ENCODE assay signal across 9 cellular contexts in genomic region chr7:1403844-1404404, GRCh38. TPM values are rescaled to one million over a fixed set of nuclear protein-coding genes. Genes with fewer than 3 reads are reported as not detected.
DNase-seq lines count a peak whose midpoint lies in the region; ATAC-seq, FAIRE-seq and TF ChIP-seq lines count a peak whose summit lies in the region.
"Had no signal": no experiment of that assay in that cellular context is flagged by ENCODE, and none has a peak within 500 bp of the region (broad histone marks: within the 10 kb centered on the region; RNA-seq: fewer than 3 reads in every experiment).

No MANE protein-coding gene starts in this region.

- H3K27me3 ChIP-seq in small intestine (ENCODE audit: control insufficient read depth in 2 of 2, insufficient read depth in 2 of 2, low read length in 2 of 2): peaks cover 3 to 28% of the 10 kb centered on the region in 2 donors

- H3K27ac Mint-ChIP-seq in activated CD8-positive, alpha-beta T cell treated with anti-CD3 and anti-CD28 coated beads for 36 hours: no peak overlapping the region

- peak; percentile 63 for TF ChIP-seq CTCF in choroid plexus epithelial cell (conservative IDR thresholded peaks at IDR 0.05; ENCODE audit: low read depth, low read length)
- no peak for TF ChIP-seq CTCF in activated CD8-positive, alpha-beta T cell treated with anti-CD3 and anti-CD28 coated beads for 36 hours (IDR thresholded peaks at IDR 0.05)

- no peak overlapping the region for H3K27ac ChIP-seq in small intestine (ENCODE audit: low read depth in 1 of 2, low read length in 1 of 2)

- 6 to 12% (median 6%) methylated on average over 25 to 28 of the region's 28 CpGs for WGBS in small intestine, 3 donors

- intact Hi-C loops in activated CD8-positive, alpha-beta T cell treated with anti-CD3 and anti-CD28 coated beads for 36 hours (cut with micrococcal nuclease): no loop called here

- CTCF ChIA-PET in activated CD8-positive, alpha-beta T cell treated with anti-CD3 and anti-CD28 coated beads for 36 hours (lab: Charles Lee): interaction anchor here (0.8 to 2.0 kb wide), 4 partner anchors 9 to 28 kb away, joined by 3 to 10 read pairs (median 5); no protein-coding TSS in a partner anchor

- H3K4me3 Mint-ChIP-seq in activated CD8-positive, alpha-beta T cell treated with anti-CD3 and anti-CD28 coated beads for 36 hours: no peak overlapping the region

- H3K36me3 ChIP-seq in small intestine (ENCODE audit: control insufficient read depth in 2 of 2, insufficient read depth in 2 of 2, low read length in 2 of 2): no peaks in the 10 kb centered on the region

- H3K9me3 Mint-ChIP-seq in activated CD8-positive, alpha-beta T cell treated with anti-CD3 and anti-CD28 coated beads for 36 hours: peaks cover 1% of the 10 kb centered on the region

- peaks cover 45% of the 10 kb centered on the region for H3K27me3 Mint-ChIP-seq in activated CD8-positive, alpha-beta T cell treated with anti-CD3 and anti-CD28 coated beads for 36 hours

- DNase-seq in H4 (ENCODE audit: low spot score) (peak; percentile 95), NCI-H1694 treated with DMSO at 0.1 percent for 48 hours (lab: John Stamatoyannopoulos, UW) (peak; percentile 29), choroid plexus epithelial cell (ENCODE audit: low read depth) (peak; percentile 83), nucleus accumbens (lab: John Stamatoyannopoulos, UW) (peak in 29 of 56 donors; percentile 6 to 73 (median 25)), small intestine (no peak), AML-193 (lab: John Stamatoyannopoulos, UW) (no peak)
- no peak for DNase-seq in activated CD4-positive, alpha-beta T cell treated with anti-CD3 and anti-CD28 coated beads, Interleukin-2, amount 50 U/mL, for 1 hour
- no peak for DNase-seq in activated CD8-positive, alpha-beta T cell treated with anti-CD3 and anti-CD28 coated beads for 36 hours

- H3K4me1 ChIP-seq in small intestine (ENCODE audit: control insufficient read depth in 2 of 2, insufficient read depth in 1 of 2, low read depth in 1 of 2, low read length in 1 of 2): no peaks in the 10 kb centered on the region

- FAIRE-seq in small intestine (lab: Jason Lieb, UNC): no peak
- FAIRE-seq: HepG2 had no signal

- POLR2A ChIA-PET in activated CD8-positive, alpha-beta T cell treated with anti-CD3 and anti-CD28 coated beads for 36 hours (lab: Charles Lee): no interaction called here

- no peak overlapping the region for H3K4me3 ChIP-seq in choroid plexus epithelial cell (ENCODE audit: low read depth, low read length)
- no peak overlapping the region for H3K4me3 ChIP-seq in small intestine (ENCODE audit: low read depth in 1 of 2, low read length in 2 of 2)

- H3K9me3 ChIP-seq in small intestine (ENCODE audit: control insufficient read depth, low read depth): no peaks in the 10 kb centered on the region

- no peak for ATAC-seq in activated CD8-positive, alpha-beta T cell treated with anti-CD3 and anti-CD28 coated beads for 36 hours
- ATAC-seq: HepG2 had no signal

- no peaks in the 10 kb centered on the region for H3K36me3 Mint-ChIP-seq in activated CD8-positive, alpha-beta T cell treated with anti-CD3 and anti-CD28 coated beads for 36 hours (ENCODE audit: low read depth)

- peaks cover 5% of the 10 kb centered on the region for H3K4me1 Mint-ChIP-seq in activated CD8-positive, alpha-beta T cell treated with anti-CD3 and anti-CD28 coated beads for 36 hours (ENCODE audit: low read depth)

RNA-seq across cellular contexts. Expression of gene MICALL2, which starts 55.3 kb away (rescaled TPM):
- total RNA-seq in H4 (2014; rRNA removed; shearing (Covaris generic)): 9.8 and 13.4 TPM in 2 replicates
- polyA plus RNA-seq in small intestine: 100 to 1,000 TPM in 2 of 3 donors, 10 to 100 TPM in 1; 67.9 to 533 (median 442) TPM
- total RNA-seq in activated CD8-positive, alpha-beta T cell treated with anti-CD3 and anti-CD28 coated beads for 36 hours: 1 to 10 TPM; 3.0 to 4.2 TPM

Comparison
In these comparisons a context has a peak if more than half of its experiments do, and no peak if none do; other contexts are left out.
1. DNase-seq: peak in H4 (single experiment), NCI-H1694 treated with DMSO at 0.1 percent for 48 hours (single experiment), choroid plexus epithelial cell (single experiment) and nucleus accumbens (29 of 56); none in small intestine (single experiment), activated CD4-positive, alpha-beta T cell treated with anti-CD3 and anti-CD28 coated beads, Interleukin-2, amount 50 U/mL, for 1 hour (single experiment), activated CD8-positive, alpha-beta T cell treated with anti-CD3 and anti-CD28 coated beads for 36 hours (single experiment) and AML-193 (0 of 2).